ENCODE assay signal across 8 cellular contexts in the genomic region with DNA sequence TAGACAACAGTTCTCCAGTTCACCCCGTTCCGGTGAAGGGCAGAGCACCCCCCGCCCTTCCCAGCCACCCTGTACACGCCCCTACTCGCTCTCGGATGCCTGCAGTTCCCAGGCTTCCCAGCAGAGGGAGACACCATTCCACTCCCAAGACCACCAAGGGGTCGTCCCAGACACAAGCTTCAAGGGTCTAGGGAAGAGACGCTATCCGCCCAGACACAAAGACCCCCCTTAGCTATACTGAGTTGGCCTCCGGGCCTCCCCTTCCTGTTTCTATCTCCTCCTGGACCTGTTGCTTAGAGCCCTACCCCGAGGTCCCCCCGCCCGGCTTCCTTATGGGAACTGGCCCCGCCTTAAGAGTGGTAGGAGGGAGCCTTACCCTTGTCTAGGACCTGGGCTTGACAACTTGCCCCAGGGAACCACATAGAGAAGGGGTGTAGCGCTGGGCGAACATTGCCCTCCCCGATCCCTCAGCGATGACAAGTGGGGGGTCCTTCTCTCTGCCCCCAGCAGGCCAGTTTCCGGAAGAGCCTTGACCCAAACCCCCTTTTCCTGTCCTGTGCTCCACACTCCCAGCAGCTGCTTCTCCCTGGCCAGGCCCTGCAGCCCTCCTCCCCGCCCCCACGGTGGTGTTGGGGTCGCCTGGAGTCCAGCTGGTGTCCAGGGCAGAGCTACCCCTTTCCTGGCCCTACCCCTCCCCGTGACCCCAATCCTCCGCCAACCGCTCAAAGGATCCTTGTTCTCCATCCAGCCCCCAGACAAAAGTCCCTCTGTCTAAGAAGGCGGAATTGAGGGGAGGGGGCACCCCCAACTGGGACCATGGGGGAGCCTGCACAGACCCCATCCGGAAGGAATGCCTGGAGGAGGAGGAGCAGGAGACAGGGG. TPM values are rescaled to one million over a fixed set of nuclear protein-coding genes. Genes with fewer than 3 reads are reported as not detected.
A peak's percentile ranks its signal among the peaks of the same experiment; 100 is the strongest.
DNase-seq lines count a peak whose midpoint lies in the region; ATAC-seq and TF ChIP-seq lines count a peak whose summit lies in the region.

No MANE protein-coding gene starts in this region.

- peak; percentile 78 to 82 for ATAC-seq in activated CD4-positive, CD25-positive, alpha-beta regulatory T cell treated with anti-CD3 and anti-CD28 coated beads, Interleukin-2, amount 50 U/mL, for 24 hours
- ATAC-seq in GM21529 (IDR thresholded peaks at IDR 0.05; ENCODE audit: unreplicated experiment), result no peak
- no peak for ATAC-seq in HG02642 (IDR thresholded peaks at IDR 0.05; ENCODE audit: poor library complexity, unreplicated experiment)

- H3K27ac ChIP-seq in spleen, result no peak overlapping the region

- peaks cover 6 to 47% (median 19%) of the 10 kb centered on the region in 6 donors for H3K4me1 ChIP-seq in spleen

- peak; percentile 25 for DNase-seq in DMS53 treated with DMSO at 0.1 percent for 48 hours (lab: John Stamatoyannopoulos, UW; ENCODE audit: unreplicated experiment)
- DNase-seq in Kasumi-1 (lab: John Stamatoyannopoulos, UW), result peak; percentile 62 to 69
- peak; percentile 56 for DNase-seq in cerebellar cortex (ENCODE audit: low spot score)
- peak; percentile 18 for DNase-seq in iris pigment epithelial cell (ENCODE audit: low read depth)
- peak; percentile 83 for DNase-seq in spleen

- H3K27me3 ChIP-seq in spleen (replicated peaks in 1 of 7), result peaks cover 0 to 21% (median 0%) of the 10 kb centered on the region in 7 donors

- H3K9me3 ChIP-seq in spleen, result no peaks in the 10 kb centered on the region

- TF ChIP-seq CTCF in spleen (IDR thresholded peaks at IDR 0.05 in 8 of 11, conservative IDR thresholded peaks at IDR 0.05 in 3 of 11), result peak; percentile 82 to 94 (median 92)

- WGBS in spleen, 5 donors, result 21 to 30% (median 24%) methylated on average over 26 to 27 of the region's 27 CpGs

- TF ChIP-seq POLR2A in spleen (IDR thresholded peaks at IDR 0.05), result no peak

- intact Hi-C loops in spleen (cut with DNase I; ENCODE audit: low total_unique reads), result no loop called here

- peak overlapping the region in 1 of 8 donors; percentile 49 for H3K4me3 ChIP-seq in spleen

- no peaks in the 10 kb centered on the region for H3K36me3 ChIP-seq in spleen

RNA-seq across cellular contexts. Expression of gene FXYD3, which starts 0.7 kb away (rescaled TPM):
- total RNA-seq in spleen, result not detected
- polyA plus RNA-seq in spleen, result 1 to 10 TPM in 1 of 3 donors, under 1 TPM in 2; 0.33 to 1.5 (median 0.70) TPM

RNA-seq across cellular contexts. Expression of gene LGI4, which starts 20.0 kb away (rescaled TPM):
- total RNA-seq in spleen, result 1 to 10 TPM in 4 of 7 donors, under 1 TPM in 2, not detected in 1; 0.68 to 2.8 (median 1.1) TPM
- 1 to 10 TPM; 2.4 to 9.7 (median 2.5) TPM for polyA plus RNA-seq in spleen

RNA-seq across cellular contexts. Expression of gene FXYD1, which starts 23.7 kb away (rescaled TPM):
- total RNA-seq in spleen, result 10 to 100 TPM in 3 of 7 donors, 1 to 10 TPM in 2, under 1 TPM in 1, not detected in 1; 0.83 to 18.1 (median 8.0) TPM
- 10 to 100 TPM in 2 of 3 donors, 1 to 10 TPM in 1; 9.8 to 17.8 (median 16.0) TPM for polyA plus RNA-seq in spleen

RNA-seq across cellular contexts. Expression of gene FXYD7, which starts 28.2 kb away (rescaled TPM):
- 1 to 10 TPM in 6 of 7 donors, not detected in 1; 1.2 to 3.3 (median 2.5) TPM for total RNA-seq in spleen
- 1 to 10 TPM; 1.6 to 4.4 (median 2.3) TPM for polyA plus RNA-seq in spleen

RNA-seq across cellular contexts. Expression of gene FXYD5, which starts 39.6 kb away (rescaled TPM):
- 100 to 1,000 TPM; 132 to 215 (median 162) TPM for total RNA-seq in spleen
- polyA plus RNA-seq in spleen, result 100 to 1,000 TPM; 188 to 235 (median 213) TPM

Comparison
In these comparisons a context has a peak if more than half of its experiments do, and no peak if none do; other contexts are left out.
1. DNase-seq: peak in every context shown above with its lines; median percentile 83 in spleen; 66 in Kasumi-1; 56 in cerebellar cortex; 25 in DMS53 treated with DMSO at 0.1 percent for 48 hours; 18 in iris pigment epithelial cell.
2. ATAC-seq: peak in activated CD4-positive, CD25-positive, alpha-beta regulatory T cell treated with anti-CD3 and anti-CD28 coated beads, Interleukin-2, amount 50 U/mL, for 24 hours (2 of 2); none in GM21529 (single experiment) and HG02642 (single experiment).